1 cellular context compared by ENCODE assay signal in genomic region chr1:155896476-155896875, GRCh38. TPM values are rescaled to one million over a fixed set of nuclear protein-coding genes. Genes with fewer than 3 reads are reported as not detected.
"Had no signal": no experiment of that assay in that cellular context is flagged by ENCODE, and none has a peak within 500 bp of the region (broad histone marks: within the 10 kb centered on the region; RNA-seq: fewer than 3 reads in every experiment).

No MANE protein-coding gene starts in this region.

RNA-seq across cellular contexts. Expression of gene RXFP4, which starts 45.0 kb away (rescaled TPM):
- total RNA-seq: G401 had no signal
